In genomic region chr3:96813820-96814580, GRCh38 we compare ENCODE assay signal across 8 cellular contexts. TPM values are rescaled to one million over a fixed set of nuclear protein-coding genes. Genes with fewer than 3 reads are reported as not detected.
A peak's percentile ranks its signal among the peaks of the same experiment; 100 is the strongest.
DNase-seq lines count a peak whose midpoint lies in the region; ATAC-seq and TF ChIP-seq lines count a peak whose summit lies in the region.

No MANE protein-coding gene starts in this region.

- ATAC-seq in GM19043 (IDR thresholded peaks at IDR 0.05; ENCODE audit: low read depth, unreplicated experiment): peak; percentile 21
- peak; percentile 35 for ATAC-seq in HG03354 (IDR thresholded peaks at IDR 0.05; ENCODE audit: poor library complexity, severe bottlenecking, unreplicated experiment)
- peak; percentile 68 for ATAC-seq in lung (ENCODE audit: insufficient read depth, low FRiP score)

- H3K4me1 ChIP-seq in SJSA1 (replicated peaks): peaks cover 10% of the 10 kb centered on the region
- H3K4me1 ChIP-seq in lung (ENCODE audit: control insufficient read depth in 2 of 2, insufficient read depth in 2 of 2, low read length in 2 of 2): peaks cover 0 to 9% of the 10 kb centered on the region in 2 donors
- peaks cover 3% of the 10 kb centered on the region for H3K4me1 ChIP-seq in testis

- TF ChIP-seq POLR2A in testis (IDR thresholded peaks at IDR 0.05): no peak

- intact Hi-C loops in testis (cut with DNase I; ENCODE audit: low total_unique reads): no loop called here

- WGBS in lung, 2 donors: 0 to 2% methylated on average over 55 to 76 of the region's 76 CpGs
- WGBS in testis, 2 donors: 0 to 1% methylated on average over 20 to 59 of the region's 76 CpGs

- TF ChIP-seq CTCF in lung (IDR thresholded peaks at IDR 0.05; ENCODE audit: control extremely low read depth, extremely low read depth) (no peak), testis (IDR thresholded peaks at IDR 0.05) (no peak)

- H3K9me3 ChIP-seq in SJSA1 (replicated peaks) (no peaks in the 10 kb centered on the region), lung (ENCODE audit: control insufficient read depth in 2 of 2, insufficient read depth in 1 of 2, low read length in 1 of 2) (no peaks in the 10 kb centered on the region), testis (no peaks in the 10 kb centered on the region)

- H3K4me3 ChIP-seq in SJSA1: peak overlapping the region; percentile 18
- H3K4me3 ChIP-seq in lung: peak overlapping the region; percentile 18
- H3K4me3 ChIP-seq in testis: peak overlapping the region; percentile 47 to 67

- H3K36me3 ChIP-seq in SJSA1: no peaks in the 10 kb centered on the region
- H3K36me3 ChIP-seq in lung (ENCODE audit: control insufficient read depth in 2 of 2, insufficient read depth in 2 of 2, low read length in 2 of 2): no peaks in the 10 kb centered on the region
- H3K36me3 ChIP-seq in testis (ENCODE audit: low read depth, missing control alignments): no peaks in the 10 kb centered on the region

- no peak overlapping the region for H3K27ac ChIP-seq in SJSA1
- no peak overlapping the region for H3K27ac ChIP-seq in lung (ENCODE audit: low read depth in 1 of 2, low read length in 1 of 2)
- H3K27ac ChIP-seq in testis: peak overlapping the region; percentile 9 to 26

- H3K27me3 ChIP-seq in SJSA1 (replicated peaks) (peaks cover 16% of the 10 kb centered on the region), lung (ENCODE audit: control insufficient read depth, insufficient read depth) (peaks cover 4% of the 10 kb centered on the region), testis (no peaks in the 10 kb centered on the region)

- peak; percentile 53 for DNase-seq in COLO668 (lab: John Stamatoyannopoulos, UW; ENCODE audit: unreplicated experiment)
- peak; percentile 3 to 42 for DNase-seq in SJSA1 (ENCODE audit: low read depth in 1 of 2, low spot score in 2 of 2)
- DNase-seq in ecto neural progenitor cell (ENCODE audit: low spot score): peak; percentile 75
- DNase-seq in lung (ENCODE audit: low spot score): no peak
- DNase-seq in testis: peak; percentile 64
- no peak for DNase-seq in effector CD8-positive, alpha-beta T cell (lab: John Stamatoyannopoulos, UW)

RNA-seq across cellular contexts. Expression of gene EPHA6, which starts 0.4 kb away (rescaled TPM):
- total RNA-seq in SJSA1 (2014; rRNA removed; shearing (Covaris generic)): not detected in 2 replicates
- 1 to 10 TPM in 1 of 2 donors, under 1 TPM in 1; 0.31 to 1.3 TPM for total RNA-seq in lung
- polyA plus RNA-seq in lung: not detected
- 10 to 100 TPM in 1 of 2 donors, 1 to 10 TPM in 1; 9.8 to 21.2 TPM for total RNA-seq in testis
- polyA plus RNA-seq in testis (ENCODE audit: insufficient read depth, low read depth, low replicate concordance): 33.0 TPM

Comparison
In these comparisons a context has a peak if more than half of its experiments do, and no peak if none do; other contexts are left out.
1. DNase-seq: peak in COLO668 (single experiment), SJSA1 (2 of 2), ecto neural progenitor cell (single experiment) and testis (single experiment); none in lung (single experiment) and effector CD8-positive, alpha-beta T cell (single experiment).
2. H3K27ac ChIP-seq: peak in testis (2 of 2); none in SJSA1 (single experiment) and lung (0 of 2).
3. RNA of gene EPHA6, which starts 0.4 kb away (total RNA-seq): 9.8 to 21.2 TPM in testis; 0.31 to 1.3 TPM in lung and not detected in SJSA1; every median in the first group is over 4 times any median in the second.
4. Peak in every context shown above with its lines, with median percentiles within 50 percentile points of each other: ATAC-seq and H3K4me3 ChIP-seq.